Comparison of ENCODE assay signal across 8 cellular contexts in the genomic region with DNA sequence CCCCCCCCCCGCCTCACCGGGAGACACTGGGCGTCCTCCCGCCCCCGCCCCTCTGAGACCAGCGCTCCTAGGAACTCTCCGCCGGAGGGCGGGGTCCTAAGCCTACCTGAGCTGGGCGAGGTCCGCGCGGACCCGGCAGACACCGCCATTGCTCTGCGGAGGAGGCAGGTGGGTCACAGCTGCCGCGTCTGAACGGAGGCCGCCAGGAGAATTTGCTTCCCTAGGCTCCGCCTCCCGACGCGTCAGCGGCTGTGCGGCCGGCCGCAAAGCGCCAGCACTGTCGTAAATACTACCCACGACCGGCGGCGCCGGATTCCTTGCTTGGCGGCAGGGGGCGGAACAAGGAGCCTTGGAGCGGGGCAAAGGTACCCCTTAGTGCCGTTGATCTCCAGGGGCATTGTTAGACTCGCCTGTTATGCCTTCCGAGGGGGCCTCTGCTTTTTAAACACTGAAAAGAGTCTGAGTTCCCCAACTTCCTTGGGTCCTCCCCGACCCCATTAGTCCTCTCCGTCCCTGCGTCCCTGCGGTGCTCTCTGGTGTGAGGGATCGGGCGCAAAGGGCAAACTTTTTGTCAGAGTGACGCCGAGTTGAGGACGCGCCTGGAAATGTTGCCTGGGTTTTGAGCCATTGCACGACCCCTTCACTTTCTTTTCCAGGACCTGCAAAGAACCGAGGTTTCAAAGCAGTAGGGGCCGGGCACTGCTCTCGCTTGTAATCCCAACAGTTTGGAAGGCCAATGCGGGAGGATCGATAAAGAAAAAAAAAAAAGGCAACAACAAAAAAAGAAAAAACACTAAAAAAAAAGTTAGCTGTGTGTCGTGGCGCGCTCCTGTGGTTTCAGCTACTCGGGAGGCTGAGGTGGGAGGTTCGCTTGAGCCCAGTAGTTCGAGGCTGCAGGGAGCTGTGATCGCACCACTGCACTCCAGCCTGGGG. TPM values are rescaled to one million over a fixed set of nuclear protein-coding genes. Genes with fewer than 3 reads are reported as not detected.
DNase-seq lines count a peak whose midpoint lies in the region; ATAC-seq and TF ChIP-seq lines count a peak whose summit lies in the region.

A gene (minus strand): TSS at position 214 of the 933 bp plus-strand sequence. CDS start 65 bp downstream, at position 149.

- H3K27me3 Mint-ChIP-seq in progenitor cell of endocrine pancreas = no peaks in the 10 kb centered on the region

- peak; percentile 85 for ATAC-seq in HG02870 (IDR thresholded peaks at IDR 0.05; ENCODE audit: unreplicated experiment)
- peak; percentile 95 to 96 for ATAC-seq in left cardiac atrium
- ATAC-seq in upper lobe of right lung = peak; percentile 97

- peak within 1 kb of the TSS; percentile 93 for H3K4me3 Mint-ChIP-seq in progenitor cell of endocrine pancreas (ENCODE audit: low read depth)

- H3K4me1 Mint-ChIP-seq in progenitor cell of endocrine pancreas (ENCODE audit: low read depth) = peaks cover 21% of the 10 kb centered on the region

- H3K9me3 Mint-ChIP-seq in progenitor cell of endocrine pancreas (ENCODE audit: low read depth) = no peaks in the 10 kb centered on the region

- H3K36me3 Mint-ChIP-seq in progenitor cell of endocrine pancreas (ENCODE audit: insufficient read depth) = peaks cover 6% of the 10 kb centered on the region

- H3K4me1 ChIP-seq in adrenal gland (replicated peaks in 1 of 2) (peaks cover 8 to 27% of the 10 kb centered on the region in 2 donors), upper lobe of right lung (peaks cover 24% of the 10 kb centered on the region)

- in situ Hi-C loops in GM13977 (cut with MboI; ENCODE audit: low pct_unique_long_range_greater_than_20kb, low sequenced_read_pairs, unreplicated experiment) = no loop called here

- H3K36me3 ChIP-seq in adrenal gland (replicated peaks in 1 of 2) (peaks cover 0 to 14% of the 10 kb centered on the region in 2 donors), upper lobe of right lung (peaks cover 21% of the 10 kb centered on the region)

- TF ChIP-seq POLR2A in adrenal gland (IDR thresholded peaks at IDR 0.05) = peak; percentile 54 to 82

- H3K27ac Mint-ChIP-seq in progenitor cell of endocrine pancreas = peak within 1 kb of the TSS; percentile 99

- DNase-seq in GM13977 (ENCODE audit: low spot score) (peak; percentile 91), NCI-H1694 (lab: John Stamatoyannopoulos, UW) (peak; percentile 88), adrenal gland (peak; percentile 94 to 97 (median 96)), left cardiac atrium (peak; percentile 96), progenitor cell of endocrine pancreas (ENCODE audit: low spot score, unreplicated experiment) (peak; percentile 95), upper lobe of right lung (peak; percentile 99)

- TF ChIP-seq CTCF in GM13977 (IDR thresholded peaks at IDR 0.05; ENCODE audit: extremely low read depth, insufficient read depth, missing control alignments) (no peak), adrenal gland (IDR thresholded peaks at IDR 0.05) (peak in 4 of 6 experiments; percentile 24 to 59 (median 31)), progenitor cell of endocrine pancreas (IDR thresholded peaks at IDR 0.05; ENCODE audit: unreplicated experiment) (no peak), upper lobe of right lung (IDR thresholded peaks at IDR 0.05) (peak; percentile 19)

- H3K4me3 ChIP-seq in adrenal gland (peak within 1 kb of the TSS; percentile 43 to 94 (median 74)), upper lobe of right lung (peak within 1 kb of the TSS; percentile 72)

- H3K27me3 ChIP-seq in adrenal gland = no peaks in the 10 kb centered on the region
- no peaks in the 10 kb centered on the region for H3K27me3 ChIP-seq in upper lobe of right lung

- no peaks in the 10 kb centered on the region for H3K9me3 ChIP-seq in adrenal gland (replicated peaks in 1 of 3)
- H3K9me3 ChIP-seq in upper lobe of right lung = no peaks in the 10 kb centered on the region

- 3 to 8% (median 5%) methylated on average over 24 to 64 of the region's 64 CpGs for WGBS in adrenal gland, 4 donors

- intact Hi-C loops in T-helper 1 cell treated with Interleukin-12 subunit alpha and Interleukin-12 subunit beta and Interleukin-4 antibody, amounts not matched to agents 30 ng/mL and 1 ng/mL, for 36 hours (cut with micrococcal nuclease) = loop anchor here (1.0 kb wide), 11 partner anchors 9 to 545 kb away; a partner anchor contains a TSS
- intact Hi-C loops in adrenal gland (cut with DNase I) = no loop called here
- intact Hi-C loops in left cardiac atrium (cut with DNase I) = loop anchor here in 1 of 2 donors (5.0 kb wide), 1 partner anchor 41 kb away; a partner anchor contains a TSS
- intact Hi-C loops in upper lobe of right lung (cut with DNase I) = no loop called here

- H3K27ac ChIP-seq in adrenal gland (peak within 1 kb of the TSS; percentile 59 to 95 (median 86)), upper lobe of right lung (peak within 1 kb of the TSS; percentile 90)

RNA-seq across cellular contexts. Expression of the gene that starts here (rescaled TPM):
- total RNA-seq in T-helper 1 cell treated with Interleukin-12 subunit alpha and Interleukin-12 subunit beta and Interleukin-4 antibody, amounts not matched to agents 30 ng/mL and 1 ng/mL, for 36 hours = 23.9 and 26.4 TPM in 2 replicates
- total RNA-seq in adrenal gland = 10 to 100 TPM; 24.8 to 85.2 (median 51.1) TPM
- 10 to 100 TPM; 14.9 to 28.4 (median 19.2) TPM for polyA plus RNA-seq in adrenal gland
- 10 to 100 TPM; 34.0 to 37.3 TPM for total RNA-seq in left cardiac atrium
- total RNA-seq in progenitor cell of endocrine pancreas = 69.2 TPM in 2 replicates
- 73.2 TPM for total RNA-seq in upper lobe of right lung

Comparison
In these comparisons a context has a peak if more than half of its experiments do, and no peak if none do; other contexts are left out.
1. Peak in every context shown above with its lines: DNase-seq, ATAC-seq, H3K4me3 ChIP-seq and H3K27ac ChIP-seq.
2. CTCF ChIP-seq: peak in adrenal gland (4 of 6) and upper lobe of right lung (single experiment); none in GM13977 (single experiment) and progenitor cell of endocrine pancreas (single experiment).